9 cellular contexts compared by ENCODE assay signal in genomic region chr1:942864-943533, GRCh38. TPM values are rescaled to one million over a fixed set of nuclear protein-coding genes. Genes with fewer than 3 reads are reported as not detected.
A peak's percentile ranks its signal among the peaks of the same experiment; 100 is the strongest.
DNase-seq lines count a peak whose midpoint lies in the region; ATAC-seq, FAIRE-seq and TF ChIP-seq lines count a peak whose summit lies in the region.
"Had no signal": no experiment of that assay in that cellular context is flagged by ENCODE, and none has a peak within 500 bp of the region (broad histone marks: within the 10 kb centered on the region; RNA-seq: fewer than 3 reads in every experiment).

No MANE protein-coding gene starts in this region.

- no peak overlapping the region for H2AFZ ChIP-seq in OCI-LY3 (ENCODE audit: low read depth, low read length)
- H2AFZ ChIP-seq in osteoblast (ENCODE audit: low read length), result no peak overlapping the region

- no peak for ATAC-seq in GM19328 (IDR thresholded peaks at IDR 0.05; ENCODE audit: unreplicated experiment)
- no peak for ATAC-seq in HG02588 (IDR thresholded peaks at IDR 0.05; ENCODE audit: unreplicated experiment)

- DNase-seq in COR-L47 (lab: John Stamatoyannopoulos, UW), result peak; percentile 63
- DNase-seq in esophagus squamous epithelium (lab: John Stamatoyannopoulos, UW), result no peak
- peak; percentile 91 for DNase-seq in osteoblast (ENCODE audit: insufficient read length, low spot score, missing footprints)
- DNase-seq in HTR-8/SVneo (ENCODE audit: insufficient read length, low spot score), result no peak
- no peak for DNase-seq in dedifferentiated amniotic fluid mesenchymal stem cell (ENCODE audit: extremely low spot score)
- DNase-seq: SIG-M5 had no signal

- intact Hi-C loops in esophagus squamous epithelium (cut with DNase I), result no loop called here

- H3K4me1 ChIP-seq in OCI-LY3 (ENCODE audit: low read length) (peaks cover 31% of the 10 kb centered on the region), esophagus squamous epithelium (peaks cover 29 to 53% (median 36%) of the 10 kb centered on the region in 3 donors), osteoblast (ENCODE audit: insufficient read depth, low read length) (peaks cover 28% of the 10 kb centered on the region)

- H3K4me2 ChIP-seq in OCI-LY3 (ENCODE audit: low read length) (peak overlapping the region; percentile 76), osteoblast (ENCODE audit: insufficient read depth, low read length) (no peak overlapping the region)

- H3K79me2 ChIP-seq in OCI-LY3 (ENCODE audit: low read length) (no peaks in the 10 kb centered on the region), osteoblast (ENCODE audit: insufficient read depth, low read length) (no peaks in the 10 kb centered on the region)

- no peak overlapping the region for H3K9ac ChIP-seq in OCI-LY3 (ENCODE audit: low read length)

- peak in 1 of 4 donors; percentile 6 for TF ChIP-seq POLR2A in esophagus squamous epithelium (IDR thresholded peaks at IDR 0.05)

- H3K27ac ChIP-seq in OCI-LY3 (ENCODE audit: low read length), result no peak overlapping the region
- H3K27ac ChIP-seq in esophagus squamous epithelium, result peak overlapping the region in 3 of 4 donors; percentile 40 to 57 (median 49)
- H3K27ac ChIP-seq in osteoblast (ENCODE audit: low read depth, low read length), result no peak overlapping the region

- H3K4me3 ChIP-seq in OCI-LY3 (ENCODE audit: low read length) (peak overlapping the region; percentile 77), esophagus squamous epithelium (peak overlapping the region in 2 of 4 donors; percentile 45 to 69), osteoblast (ENCODE audit: insufficient read depth, low read length) (no peak overlapping the region)

- H4K20me1 ChIP-seq in OCI-LY3 (ENCODE audit: insufficient read depth, low read length) (peaks cover 11% of the 10 kb centered on the region), osteoblast (ENCODE audit: insufficient read depth, low read length) (peaks cover 5% of the 10 kb centered on the region)

- H3K36me3 ChIP-seq in OCI-LY3 (replicated peaks; ENCODE audit: low read depth, low read length) (peaks cover 5% of the 10 kb centered on the region), esophagus squamous epithelium (peaks cover 10 to 45% (median 18%) of the 10 kb centered on the region in 3 donors), osteoblast (ENCODE audit: insufficient read depth, low read length) (peaks cover 19% of the 10 kb centered on the region)

- H3K9me3 ChIP-seq in OCI-LY3 (ENCODE audit: insufficient read depth, low read length), result no peaks in the 10 kb centered on the region
- no peaks in the 10 kb centered on the region for H3K9me3 ChIP-seq in esophagus squamous epithelium
- H3K9me3 ChIP-seq in osteoblast (ENCODE audit: low read depth, low read length), result no peaks in the 10 kb centered on the region

- H3K27me3 ChIP-seq in OCI-LY3 (ENCODE audit: low read depth, low read length), result peaks cover 37% of the 10 kb centered on the region
- peaks cover 19 to 59% (median 26%) of the 10 kb centered on the region in 4 donors for H3K27me3 ChIP-seq in esophagus squamous epithelium
- H3K27me3 ChIP-seq in osteoblast (ENCODE audit: insufficient read depth, low read length), result no peaks in the 10 kb centered on the region

- no peak for FAIRE-seq in HTR-8/SVneo (lab: Jason Lieb, UNC)

- no peak for TF ChIP-seq CTCF in OCI-LY3 (IDR thresholded peaks at IDR 0.05; ENCODE audit: low read depth, low read length)
- TF ChIP-seq CTCF in esophagus squamous epithelium (IDR thresholded peaks at IDR 0.05), result no peak
- TF ChIP-seq CTCF in osteoblast (IDR thresholded peaks at IDR 0.05; ENCODE audit: extremely low read depth, low read depth, low read length), result no peak

- WGBS in esophagus squamous epithelium, 2 donors, result 4 to 51% methylated on average over 2 to 9 of the region's 27 CpGs

RNA-seq across cellular contexts. Expression of gene NOC2L, which starts 16.1 kb away (rescaled TPM):
- 10 to 100 TPM; 57.9 to 80.2 (median 60.4) TPM for total RNA-seq in esophagus squamous epithelium
- 47.7 and 47.8 TPM in 2 replicates for total RNA-seq in osteoblast

RNA-seq across cellular contexts. Expression of gene KLHL17, which starts 17.4 kb away (rescaled TPM):
- total RNA-seq in esophagus squamous epithelium, result 10 to 100 TPM in 3 of 4 donors, 1 to 10 TPM in 1; 8.7 to 13.8 (median 10.3) TPM
- 5.4 and 6.2 TPM in 2 replicates for total RNA-seq in osteoblast

RNA-seq across cellular contexts. Expression of gene SAMD11, which starts 19.3 kb away (rescaled TPM):
- total RNA-seq in esophagus squamous epithelium (under 1 TPM in 3 of 4 donors, not detected in 1; 0.48 to 0.95 (median 0.57) TPM), osteoblast (7.7 and 8.3 TPM in 2 replicates)

RNA-seq across cellular contexts. Expression of gene PLEKHN1, which starts 23.3 kb away (rescaled TPM):
- total RNA-seq in esophagus squamous epithelium (10 to 100 TPM; 16.8 to 39.6 (median 23.4) TPM), osteoblast (0.36 and 0.88 TPM in 2 replicates)

RNA-seq across cellular contexts. Expression of gene PERM1, which starts 38.9 kb away (rescaled TPM):
- not detected for total RNA-seq in esophagus squamous epithelium
- total RNA-seq in osteoblast, result not detected in 2 replicates

Comparison
In these comparisons a context has a peak if more than half of its experiments do, and no peak if none do; other contexts are left out.
1. DNase-seq: peak in COR-L47 (single experiment) and osteoblast (single experiment); none in esophagus squamous epithelium (single experiment), HTR-8/SVneo (single experiment) and dedifferentiated amniotic fluid mesenchymal stem cell (single experiment).
2. H3K27ac ChIP-seq: peak in esophagus squamous epithelium (3 of 4); none in OCI-LY3 (single experiment) and osteoblast (single experiment).